Comparison of ENCODE assay signal across 18 cellular contexts in the genomic region with DNA sequence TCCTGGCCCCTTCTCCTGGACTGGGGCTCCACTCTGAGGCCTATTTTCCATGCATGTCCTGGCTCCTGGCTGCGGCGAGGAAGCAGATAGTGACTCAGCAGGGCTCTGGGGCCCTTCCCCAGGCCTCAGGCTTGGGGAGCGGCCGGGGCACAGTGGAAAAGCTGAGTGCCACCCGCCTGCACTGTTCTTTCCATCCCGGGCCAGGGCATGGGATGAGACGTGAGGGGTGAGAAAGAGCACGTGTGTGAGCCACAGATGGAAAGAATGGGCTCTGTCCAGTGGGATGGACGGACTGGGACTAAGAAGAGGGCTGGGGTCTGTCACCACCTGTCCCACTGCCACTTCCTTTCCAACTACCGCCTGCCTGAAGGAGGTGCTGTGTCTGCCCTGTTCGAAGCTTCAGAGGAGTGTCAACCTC. TPM values are rescaled to one million over a fixed set of nuclear protein-coding genes. Genes with fewer than 3 reads are reported as not detected.
DNase-seq lines count a peak whose midpoint lies in the region; ATAC-seq and TF ChIP-seq lines count a peak whose summit lies in the region.
"Had no signal": no experiment of that assay in that cellular context is flagged by ENCODE, and none has a peak within 500 bp of the region (broad histone marks: within the 10 kb centered on the region; RNA-seq: fewer than 3 reads in every experiment).

No MANE protein-coding gene starts in this region.

- no peaks in the 10 kb centered on the region for H3K4me1 Mint-ChIP-seq in activated CD4-positive, alpha-beta memory T cell treated with anti-CD3 and anti-CD28 coated beads for 36 hours (ENCODE audit: low read depth)

- no peaks in the 10 kb centered on the region for H3K9me3 Mint-ChIP-seq in activated CD4-positive, alpha-beta memory T cell treated with anti-CD3 and anti-CD28 coated beads for 36 hours
- H3K9me3 Mint-ChIP-seq: activated naive CD4-positive, alpha-beta T cell treated with anti-CD3 and anti-CD28 coated beads, Interleukin-2, amount 50 U/mL, for 72 hours; CD4-positive, CD25-positive, alpha-beta regulatory T cell; central memory CD8-positive, alpha-beta T cell; memory B cell; T-helper 1 cell treated with Interleukin-12 subunit alpha and Interleukin-12 subunit beta and Interleukin-4 antibody, amounts not matched to agents 30 μg/mL and 1 μg/mL, for 36 hours had no signal

- H3K36me3 ChIP-seq in right atrium auricular region (no peaks in the 10 kb centered on the region), adipocyte (ENCODE audit: control insufficient read depth, insufficient read depth, low read length, severe bottlenecking) (no peaks in the 10 kb centered on the region), tibial artery (no peaks in the 10 kb centered on the region)
- H3K36me3 ChIP-seq: HAP-1 had no signal

- no peak overlapping the region for H3K4me3 Mint-ChIP-seq in activated CD4-positive, alpha-beta memory T cell treated with anti-CD3 and anti-CD28 coated beads for 36 hours
- H3K4me3 Mint-ChIP-seq: CD4-positive, CD25-positive, alpha-beta regulatory T cell; central memory CD8-positive, alpha-beta T cell; memory B cell; T-helper 1 cell treated with Interleukin-12 subunit alpha and Interleukin-12 subunit beta and Interleukin-4 antibody, amounts not matched to agents 30 μg/mL and 1 μg/mL, for 36 hours had no signal

- CTCF ChIA-PET in activated CD4-positive, alpha-beta memory T cell treated with anti-CD3 and anti-CD28 coated beads for 36 hours (lab: Charles Lee), result no interaction called here

- intact Hi-C loops in Right ventricle myocardium superior (cut with DNase I) (no loop called here), tibial artery (cut with DNase I; ENCODE audit: low total_unique reads) (no loop called here), posterior vena cava (cut with DNase I) (no loop called here)
- intact Hi-C loops in activated CD4-positive, alpha-beta memory T cell treated with anti-CD3 and anti-CD28 coated beads for 36 hours (cut with micrococcal nuclease), result no loop called here

- no peaks in the 10 kb centered on the region for H3K27me3 ChIP-seq in right atrium auricular region
- H3K27me3 ChIP-seq in adipocyte (replicated peaks; ENCODE audit: control insufficient read depth, insufficient read depth, low read length), result no peaks in the 10 kb centered on the region
- no peaks in the 10 kb centered on the region for H3K27me3 ChIP-seq in foreskin keratinocyte
- peaks cover 0 to 20% of the 10 kb centered on the region in 2 donors for H3K27me3 ChIP-seq in tibial artery

- no peak for ATAC-seq in Right ventricle myocardium superior (ENCODE audit: poor library complexity)
- ATAC-seq in foreskin keratinocyte, result peak; percentile 96
- ATAC-seq: activated naive CD4-positive, alpha-beta T cell treated with anti-CD3 and anti-CD28 coated beads, Interleukin-2, amount 50 U/mL, for 72 hours had no signal

- H3K4me1 ChIP-seq in right atrium auricular region, result no peaks in the 10 kb centered on the region
- peaks cover 10% of the 10 kb centered on the region for H3K4me1 ChIP-seq in adipocyte (ENCODE audit: control insufficient read depth, insufficient read depth, low read length)
- H3K4me1 ChIP-seq in foreskin keratinocyte, result peaks cover 7% of the 10 kb centered on the region
- peaks cover 0 to 6% (median 0%) of the 10 kb centered on the region in 4 donors for H3K4me1 ChIP-seq in tibial artery
- H3K4me1 ChIP-seq: HAP-1 had no signal

- TF ChIP-seq CTCF in right atrium auricular region (IDR thresholded peaks at IDR 0.05), result no peak
- peak; percentile 59 for TF ChIP-seq CTCF in foreskin keratinocyte (conservative IDR thresholded peaks at IDR 0.05)
- TF ChIP-seq CTCF in tibial artery (IDR thresholded peaks at IDR 0.05), result no peak

- no peak overlapping the region for H3K27ac ChIP-seq in right atrium auricular region
- peak overlapping the region; percentile 65 for H3K27ac ChIP-seq in foreskin keratinocyte
- H3K27ac ChIP-seq in tibial artery, result no peak overlapping the region

- DNase-seq in right atrium auricular region (ENCODE audit: low spot score), result peak; percentile 46
- DNase-seq in Right ventricle myocardium superior, result no peak
- no peak for DNase-seq in adipocyte (ENCODE audit: low read depth)
- DNase-seq in foreskin keratinocyte, result peak in 1 of 2 donors; percentile 63
- DNase-seq in effector CD4-positive, alpha-beta T cell, result no peak
- no peak for DNase-seq in tibial artery
- DNase-seq in activated CD4-positive, alpha-beta memory T cell treated with anti-CD3 and anti-CD28 coated beads for 36 hours, result no peak
- DNase-seq in posterior vena cava (ENCODE audit: low spot score), result no peak
- DNase-seq: activated CD4-positive, alpha-beta T cell treated with anti-CD3 and anti-CD28 coated beads for 1 hour; CD4-positive, CD25-positive, alpha-beta regulatory T cell; NCI-H1092 treated with DMSO at 0.1 percent for 48 hours; SHP77 treated with DMSO at 0.1 percent for 48 hours; stimulated activated CD4-positive, alpha-beta T cell treated with anti-CD3 and anti-CD28 coated beads, Interleukin-2, amount 100 ng/mL, for 48 hours had no signal

- H3K9ac ChIP-seq in adipocyte (ENCODE audit: low read length), result peak overlapping the region; percentile 50

- H3K27ac Mint-ChIP-seq in activated CD4-positive, alpha-beta memory T cell treated with anti-CD3 and anti-CD28 coated beads for 36 hours, result no peak overlapping the region
- H3K27ac Mint-ChIP-seq: activated naive CD4-positive, alpha-beta T cell treated with anti-CD3 and anti-CD28 coated beads, Interleukin-2, amount 50 U/mL, for 72 hours; CD4-positive, CD25-positive, alpha-beta regulatory T cell; memory B cell; T-helper 1 cell treated with Interleukin-12 subunit alpha and Interleukin-12 subunit beta and Interleukin-4 antibody, amounts not matched to agents 30 μg/mL and 1 μg/mL, for 36 hours had no signal

- H3K9me3 ChIP-seq in right atrium auricular region (no peaks in the 10 kb centered on the region), adipocyte (ENCODE audit: control insufficient read depth, low read length) (no peaks in the 10 kb centered on the region), tibial artery (no peaks in the 10 kb centered on the region)
- H3K9me3 ChIP-seq: HAP-1 had no signal

- H3K27me3 Mint-ChIP-seq in activated CD4-positive, alpha-beta memory T cell treated with anti-CD3 and anti-CD28 coated beads for 36 hours, result peaks cover 11% of the 10 kb centered on the region
- H3K27me3 Mint-ChIP-seq: memory B cell had no signal

- no peaks in the 10 kb centered on the region for H3K36me3 Mint-ChIP-seq in activated CD4-positive, alpha-beta memory T cell treated with anti-CD3 and anti-CD28 coated beads for 36 hours
- H3K36me3 Mint-ChIP-seq: activated naive CD4-positive, alpha-beta T cell treated with anti-CD3 and anti-CD28 coated beads, Interleukin-2, amount 50 U/mL, for 72 hours; CD4-positive, CD25-positive, alpha-beta regulatory T cell had no signal

- H3K4me3 ChIP-seq in right atrium auricular region (no peak overlapping the region), adipocyte (ENCODE audit: low read length) (no peak overlapping the region), tibial artery (no peak overlapping the region)
- H3K4me3 ChIP-seq: HAP-1 had no signal

- POLR2A ChIA-PET in activated CD4-positive, alpha-beta memory T cell treated with anti-CD3 and anti-CD28 coated beads for 36 hours (lab: Charles Lee), result no interaction called here

RNA-seq across cellular contexts. Expression of a gene that starts 12.8 kb away (rescaled TPM):
- total RNA-seq in right atrium auricular region (1 to 10 TPM; 2.0 to 4.2 TPM), Right ventricle myocardium superior (3.8 TPM), foreskin keratinocyte (14.3 and 14.9 TPM in 2 replicates), posterior vena cava (10 to 100 TPM in 1 of 2 donors, 1 to 10 TPM in 1; 6.6 to 10.5 TPM)
- 7.9 and 9.7 TPM in 2 replicates for polyA plus RNA-seq in foreskin keratinocyte
- under 1 TPM; 0.46 to 0.93 TPM for total RNA-seq in activated CD4-positive, alpha-beta memory T cell treated with anti-CD3 and anti-CD28 coated beads for 36 hours
- total RNA-seq: CD4-positive, CD25-positive, alpha-beta regulatory T cell had no signal

RNA-seq across cellular contexts. Expression of a gene that starts 35.5 kb away (rescaled TPM):
- total RNA-seq in right atrium auricular region (10 to 100 TPM in 1 of 2 donors, 1 to 10 TPM in 1; 8.3 to 15.3 TPM), Right ventricle myocardium superior (6.7 TPM), foreskin keratinocyte (17.7 and 21.4 TPM in 2 replicates), posterior vena cava (10 to 100 TPM; 12.5 to 15.7 TPM)
- 24.1 and 25.6 TPM in 2 replicates for polyA plus RNA-seq in foreskin keratinocyte
- total RNA-seq in activated CD4-positive, alpha-beta memory T cell treated with anti-CD3 and anti-CD28 coated beads for 36 hours, result 10 to 100 TPM; 12.8 to 14.8 TPM
